ENCODE assay signal across 1 cellular context in the genomic region with DNA sequence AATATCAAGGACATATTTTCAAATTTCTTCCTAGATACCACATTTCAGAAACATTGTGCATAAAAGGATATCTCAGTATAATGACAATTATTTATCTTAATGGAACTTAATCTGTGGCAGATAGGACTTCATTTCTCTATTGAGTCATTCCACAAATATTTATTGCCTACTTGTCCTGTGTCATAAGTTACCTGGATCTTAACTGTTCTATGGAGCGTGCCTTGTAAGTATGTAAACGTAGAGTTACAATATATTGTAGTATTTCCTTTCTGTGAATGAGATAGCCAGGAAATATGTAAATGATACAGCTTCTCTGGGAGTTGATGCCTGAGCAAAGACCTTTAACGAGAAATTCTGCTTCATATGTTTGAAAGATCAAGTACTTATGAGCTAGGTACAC.
TF ChIP-seq lines count a peak whose summit lies in the region.

No MANE protein-coding gene starts in this region.

TF ChIP-seq in GM12878, 131 proteins besides CTCF, POLR2A, EP300 and RAD21:
- TF ChIP-seq SKIL (IDR thresholded peaks at IDR 0.05; ENCODE audit: low read depth, poor library complexity, severe bottlenecking) (no peak), KDM1A (IDR thresholded peaks at IDR 0.05; ENCODE audit: borderline replicate concordance) (no peak), CEBPZ (IDR thresholded peaks at IDR 0.05; ENCODE audit: low read depth, low read length) (no peak), CBX5 (IDR thresholded peaks at IDR 0.05; ENCODE audit: low read depth) (no peak), HCFC1 (IDR thresholded peaks at IDR 0.05; ENCODE audit: low read length) (no peak), WRNIP1 (IDR thresholded peaks at IDR 0.05; ENCODE audit: borderline replicate concordance, low read depth, low read length) (no peak), ESRRA (IDR thresholded peaks at IDR 0.05; ENCODE audit: low read length) (no peak), BACH1 (IDR thresholded peaks at IDR 0.05; ENCODE audit: borderline replicate concordance) (no peak), HDAC6 (IDR thresholded peaks at IDR 0.05; ENCODE audit: unreplicated experiment) (no peak), FOXM1 (IDR thresholded peaks at IDR 0.05; ENCODE audit: low read depth, low read length) (no peak), GABPA (IDR thresholded peaks at IDR 0.05; ENCODE audit: low read depth) (no peak), CHD2 (IDR thresholded peaks at IDR 0.05; ENCODE audit: borderline replicate concordance, low read depth, low read length) (no peak)
- TF ChIP-seq, protein P1, sequence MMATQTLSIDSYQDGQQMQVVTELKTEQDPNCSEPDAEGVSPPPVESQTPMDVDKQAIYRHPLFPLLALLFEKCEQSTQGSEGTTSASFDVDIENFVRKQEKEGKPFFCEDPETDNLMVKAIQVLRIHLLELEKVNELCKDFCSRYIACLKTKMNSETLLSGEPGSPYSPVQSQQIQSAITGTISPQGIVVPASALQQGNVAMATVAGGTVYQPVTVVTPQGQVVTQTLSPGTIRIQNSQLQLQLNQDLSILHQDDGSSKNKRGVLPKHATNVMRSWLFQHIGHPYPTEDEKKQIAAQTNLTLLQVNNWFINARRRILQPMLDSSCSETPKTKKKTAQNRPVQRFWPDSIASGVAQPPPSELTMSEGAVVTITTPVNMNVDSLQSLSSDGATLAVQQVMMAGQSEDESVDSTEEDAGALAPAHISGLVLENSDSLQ (IDR thresholded peaks at IDR 0.05): no peak
